In the genomic region with DNA sequence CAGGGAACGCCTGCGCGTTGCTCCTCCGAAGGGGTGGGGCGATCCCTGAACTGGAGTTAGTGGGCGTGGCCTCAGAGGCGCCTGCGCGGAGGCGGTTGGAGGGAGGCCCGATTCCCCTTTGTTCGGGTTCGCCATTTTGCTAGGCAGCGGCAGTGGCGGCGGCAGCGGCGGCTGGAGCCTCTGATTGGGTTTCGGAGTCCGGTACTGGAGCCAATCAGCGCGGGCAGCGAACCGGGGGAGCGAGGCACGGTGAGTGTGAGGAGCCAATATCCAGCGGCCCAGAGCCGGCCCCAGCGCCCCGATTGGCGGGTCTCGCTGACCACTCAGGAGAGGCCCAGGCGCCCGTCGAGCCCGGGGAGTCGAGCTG, we compare ENCODE assay signal across 8 cellular contexts. TPM values are rescaled to one million over a fixed set of nuclear protein-coding genes. Genes with fewer than 3 reads are reported as not detected.
DNase-seq lines count a peak whose midpoint lies in the region; ATAC-seq and TF ChIP-seq lines count a peak whose summit lies in the region.

NFYA (plus strand) TSS at position 139 of the 367 bp plus-strand sequence. CDS start 6,116 bp downstream, outside the sequence.

- TF ChIP-seq CTCF in colonic mucosa (IDR thresholded peaks at IDR 0.05) (no peak), left lung (IDR thresholded peaks at IDR 0.05) (no peak)

- H3K36me3 Mint-ChIP-seq in T-helper 2 cell treated with Interferon-gamma antibody and Interleukin-4, amounts not matched to agents 5 μg/mL and 100 μg/mL, for 36 hours (ENCODE audit: low read depth): peaks cover 28% of the 10 kb centered on the region

- no peaks in the 10 kb centered on the region for H3K27me3 ChIP-seq in colonic mucosa
- H3K27me3 ChIP-seq in left lung: no peaks in the 10 kb centered on the region

- H3K27me3 Mint-ChIP-seq in T-helper 2 cell treated with Interferon-gamma antibody and Interleukin-4, amounts not matched to agents 5 μg/mL and 100 μg/mL, for 36 hours (ENCODE audit: low read depth): no peaks in the 10 kb centered on the region

- peak within 1 kb of the TSS; percentile 95 to 100 for H3K9ac ChIP-seq in colonic mucosa (ENCODE audit: low read depth in 2 of 2, low read length in 2 of 2)

- peak within 1 kb of the TSS; percentile 97 for H3K4me3 Mint-ChIP-seq in T-helper 2 cell treated with Interferon-gamma antibody and Interleukin-4, amounts not matched to agents 5 μg/mL and 100 μg/mL, for 36 hours

- ATAC-seq in GM21381 (IDR thresholded peaks at IDR 0.05; ENCODE audit: unreplicated experiment) (peak; percentile 56), HG03575 (IDR thresholded peaks at IDR 0.05; ENCODE audit: extremely low read depth, insufficient number of reproducible peaks, low FRiP score, unreplicated experiment) (peak; percentile 22), left lung (peak; percentile 85)

- H3K9me3 ChIP-seq in colonic mucosa: no peaks in the 10 kb centered on the region
- H3K9me3 ChIP-seq in left lung: no peaks in the 10 kb centered on the region

- no peaks in the 10 kb centered on the region for H3K9me3 Mint-ChIP-seq in T-helper 2 cell treated with Interferon-gamma antibody and Interleukin-4, amounts not matched to agents 5 μg/mL and 100 μg/mL, for 36 hours

- DNase-seq in DMS153 (lab: John Stamatoyannopoulos, UW) (peak; percentile 100), colonic mucosa (no peak), left lung (peak in 1 of 2 donors; percentile 99), NCI-H1417 treated with DMSO at 0.1 percent for 48 hours (lab: John Stamatoyannopoulos, UW) (no peak)
- peak; percentile 100 for DNase-seq in T-helper 2 cell treated with Interferon-gamma antibody and Interleukin-4, amounts not matched to agents 5 μg/mL and 100 μg/mL, for 36 hours (ENCODE audit: low spot score)
- peak; percentile 100 for DNase-seq in stimulated activated naive CD4-positive, alpha-beta T cell treated with Interleukin-2 at 50 U/mL for 16 hours (lab: John Stamatoyannopoulos, UW)

- intact Hi-C loops in colonic mucosa (cut with DNase I) (no loop called here), left lung (cut with DNase I) (no loop called here)

- peaks cover 51% of the 10 kb centered on the region for H3K4me1 Mint-ChIP-seq in T-helper 2 cell treated with Interferon-gamma antibody and Interleukin-4, amounts not matched to agents 5 μg/mL and 100 μg/mL, for 36 hours (ENCODE audit: low read depth)

- H3K4me1 ChIP-seq in colonic mucosa: no peaks in the 10 kb centered on the region
- peaks cover 11 to 49% of the 10 kb centered on the region in 2 donors for H3K4me1 ChIP-seq in left lung

- H3K27ac ChIP-seq in colonic mucosa (peak within 1 kb of the TSS; percentile 100), left lung (peak within 1 kb of the TSS; percentile 99 to 100)

- H3K27ac Mint-ChIP-seq in T-helper 2 cell treated with Interferon-gamma antibody and Interleukin-4, amounts not matched to agents 5 μg/mL and 100 μg/mL, for 36 hours: peak within 1 kb of the TSS; percentile 98

- H3K36me3 ChIP-seq in colonic mucosa: no peaks in the 10 kb centered on the region
- H3K36me3 ChIP-seq in left lung: no peaks in the 10 kb centered on the region

- H3K4me3 ChIP-seq in colonic mucosa: peak within 1 kb of the TSS; percentile 89
- peak within 1 kb of the TSS; percentile 88 to 95 for H3K4me3 ChIP-seq in left lung

RNA-seq across cellular contexts. Expression of gene NFYA, which starts in this region (rescaled TPM):
- total RNA-seq in colonic mucosa (10 to 100 TPM; 21.2 to 24.5 TPM), left lung (10 to 100 TPM; 16.4 to 20.3 TPM)

Comparison
In these comparisons a context has a peak if more than half of its experiments do, and no peak if none do; other contexts are left out.
1. DNase-seq: peak in DMS153 (single experiment), T-helper 2 cell treated with Interferon-gamma antibody and Interleukin-4, amounts not matched to agents 5 μg/mL and 100 μg/mL, for 36 hours (single experiment) and stimulated activated naive CD4-positive, alpha-beta T cell treated with Interleukin-2 at 50 U/mL for 16 hours (single experiment); none in colonic mucosa (single experiment) and NCI-H1417 treated with DMSO at 0.1 percent for 48 hours (single experiment).
2. ATAC-seq: peak in every context shown above with its lines; median percentile 85 in left lung; 56 in GM21381; 22 in HG03575.